ENCODE assay signal across 1 cellular context in genomic region chr6:114121913-114122662, GRCh38.
A peak's percentile ranks its signal among the peaks of the same experiment; 100 is the strongest.
TF ChIP-seq lines count a peak whose summit lies in the region.

No MANE protein-coding gene starts in this region.

TF ChIP-seq in H1, 55 proteins besides CTCF, POLR2A, EP300 and RAD21 (continued from another document):
- TF ChIP-seq EZH2 (IDR thresholded peaks at IDR 0.05; ENCODE audit: low read depth, low read length, severe bottlenecking) (no peak), GTF2F1 (IDR thresholded peaks at IDR 0.05; ENCODE audit: borderline replicate concordance, low read depth, low read length) (no peak), KDM1A (IDR thresholded peaks at IDR 0.05; ENCODE audit: borderline replicate concordance, low read length) (no peak), SIN3A (conservative IDR thresholded peaks at IDR 0.05 in 1 of 2, IDR thresholded peaks at IDR 0.05 in 1 of 2; ENCODE audit: low read depth in 1 of 2, low read length in 2 of 2) (no peak), CREB1 (IDR thresholded peaks at IDR 0.05) (no peak), MAFK (IDR thresholded peaks at IDR 0.05; ENCODE audit: low read depth, low read length) (no peak), RNF2 (IDR thresholded peaks at IDR 0.05; ENCODE audit: borderline replicate concordance, low read depth, low read length, missing control alignments, poor library complexity, severe bottlenecking) (no peak), TEAD4 (IDR thresholded peaks at IDR 0.05; ENCODE audit: low read depth, low read length) (peak; percentile 47; the same call in 1 of the 2 replicates), CEBPB (IDR thresholded peaks at IDR 0.05; ENCODE audit: low read depth, low read length) (0 out of 2 replicates have a peak, but pooled peaks have one; percentile 22), SRF (IDR thresholded peaks at IDR 0.05; ENCODE audit: low read depth, low read length) (no peak)
